ENCODE assay signal across 14 cellular contexts in genomic region chr7:117068511-117069155, GRCh38.
DNase-seq lines count a peak whose midpoint lies in the region; ATAC-seq, FAIRE-seq and TF ChIP-seq lines count a peak whose summit lies in the region.
"Had no signal": no experiment of that assay in that cellular context is flagged by ENCODE, and none has a peak within 500 bp of the region (broad histone marks: within the 10 kb centered on the region; RNA-seq: fewer than 3 reads in every experiment).

No MANE protein-coding gene starts in this region.

- intact Hi-C loops in pancreas (cut with DNase I), result loop anchor here in 1 of 3 donors (5.0 kb wide), 1 partner anchor 66 kb away; no protein-coding TSS in a partner anchor
- intact Hi-C loops in activated T-helper 1 cell treated with anti-CD3 and anti-CD28 coated beads, Interleukin-12 subunit alpha, Interleukin-12 subunit beta, Interleukin-2, Interleukin-4 antibody, amounts not matched to agents 30 ng/mL and 10 ng/mL and 1 ng/mL, durations not matched to agents 14 hours and 24 hours and 36 hours (cut with micrococcal nuclease), result no loop called here

- no peak overlapping the region for H3K27ac Mint-ChIP-seq in activated T-helper 1 cell treated with anti-CD3 and anti-CD28 coated beads, Interleukin-12 subunit alpha, Interleukin-12 subunit beta, Interleukin-2, Interleukin-4 antibody, amounts not matched to agents 30 ng/mL and 10 ng/mL and 1 ng/mL, durations not matched to agents 14 hours and 24 hours and 36 hours

- ATAC-seq in pancreas (peak; percentile 48 to 75 (median 64)), GM19395 (IDR thresholded peaks at IDR 0.05; ENCODE audit: unreplicated experiment) (no peak), HG03442 (IDR thresholded peaks at IDR 0.05; ENCODE audit: unreplicated experiment) (no peak)
- ATAC-seq: foreskin keratinocyte, left colon had no signal

- no peak for FAIRE-seq in pancreas (lab: Jason Lieb, UNC)
- FAIRE-seq: colon had no signal

- DNase-seq in DMS53 (lab: John Stamatoyannopoulos, UW) (peak; percentile 92), NCI-H1694 (lab: John Stamatoyannopoulos, UW) (peak; percentile 34), SK-N-MC (ENCODE audit: low read depth, low spot score) (no peak), pancreas (peak in 4 of 6 donors; percentile 27 to 42 (median 31)), T-helper 9 cell (no peak)
- no peak for DNase-seq in activated T-helper 1 cell treated with anti-CD3 and anti-CD28 coated beads, Interleukin-12 subunit alpha, Interleukin-12 subunit beta, Interleukin-2, Interleukin-4 antibody, amounts not matched to agents 30 ng/mL and 10 ng/mL and 1 ng/mL, durations not matched to agents 14 hours and 24 hours and 36 hours (ENCODE audit: low spot score)
- DNase-seq: DND-41, foreskin keratinocyte, left colon, RPMI8226, WERI-Rb-1 had no signal

- no peak overlapping the region for H3K4me3 Mint-ChIP-seq in activated T-helper 1 cell treated with anti-CD3 and anti-CD28 coated beads, Interleukin-12 subunit alpha, Interleukin-12 subunit beta, Interleukin-2, Interleukin-4 antibody, amounts not matched to agents 30 ng/mL and 10 ng/mL and 1 ng/mL, durations not matched to agents 14 hours and 24 hours and 36 hours

- TF ChIP-seq CTCF in pancreas (IDR thresholded peaks at IDR 0.05), result no peak

- no peaks in the 10 kb centered on the region for H3K9me3 Mint-ChIP-seq in activated T-helper 1 cell treated with anti-CD3 and anti-CD28 coated beads, Interleukin-12 subunit alpha, Interleukin-12 subunit beta, Interleukin-2, Interleukin-4 antibody, amounts not matched to agents 30 ng/mL and 10 ng/mL and 1 ng/mL, durations not matched to agents 14 hours and 24 hours and 36 hours

- no peak overlapping the region for H3K9ac ChIP-seq in SK-N-MC (ENCODE audit: insufficient read length)

- peak overlapping the region; percentile 28 for H3K4me3 ChIP-seq in SK-N-MC
- no peak overlapping the region for H3K4me3 ChIP-seq in pancreas

- no peaks in the 10 kb centered on the region for H3K27me3 ChIP-seq in pancreas
- H3K27me3 ChIP-seq: foreskin keratinocyte had no signal

- H3K36me3 Mint-ChIP-seq in activated T-helper 1 cell treated with anti-CD3 and anti-CD28 coated beads, Interleukin-12 subunit alpha, Interleukin-12 subunit beta, Interleukin-2, Interleukin-4 antibody, amounts not matched to agents 30 ng/mL and 10 ng/mL and 1 ng/mL, durations not matched to agents 14 hours and 24 hours and 36 hours (ENCODE audit: low read depth), result no peaks in the 10 kb centered on the region

- H3K4me1 Mint-ChIP-seq in activated T-helper 1 cell treated with anti-CD3 and anti-CD28 coated beads, Interleukin-12 subunit alpha, Interleukin-12 subunit beta, Interleukin-2, Interleukin-4 antibody, amounts not matched to agents 30 ng/mL and 10 ng/mL and 1 ng/mL, durations not matched to agents 14 hours and 24 hours and 36 hours (ENCODE audit: low read depth), result no peaks in the 10 kb centered on the region

- H3K27ac ChIP-seq in SK-N-MC, result no peak overlapping the region
- peak overlapping the region in 1 of 4 donors; percentile 13 for H3K27ac ChIP-seq in pancreas
- H3K27ac ChIP-seq: foreskin keratinocyte, WERI-Rb-1 had no signal

- H3K27me3 Mint-ChIP-seq in activated T-helper 1 cell treated with anti-CD3 and anti-CD28 coated beads, Interleukin-12 subunit alpha, Interleukin-12 subunit beta, Interleukin-2, Interleukin-4 antibody, amounts not matched to agents 30 ng/mL and 10 ng/mL and 1 ng/mL, durations not matched to agents 14 hours and 24 hours and 36 hours (ENCODE audit: insufficient read depth), result no peaks in the 10 kb centered on the region

- H3K36me3 ChIP-seq in SK-N-MC (ENCODE audit: insufficient read depth, low read length) (no peaks in the 10 kb centered on the region), pancreas (no peaks in the 10 kb centered on the region)
- H3K36me3 ChIP-seq: WERI-Rb-1 had no signal

- WGBS in pancreas, 2 donors, result 53 to 58% methylated on average over 5 of the region's 5 CpGs

- H3K9me3 ChIP-seq in SK-N-MC (ENCODE audit: low read depth, low read length), result no peaks in the 10 kb centered on the region
- H3K9me3 ChIP-seq in pancreas, result no peaks in the 10 kb centered on the region

- peaks cover 9 to 33% (median 30%) of the 10 kb centered on the region in 3 donors for H3K4me1 ChIP-seq in pancreas

Comparison
In these comparisons a context has a peak if more than half of its experiments do, and no peak if none do; other contexts are left out.
1. DNase-seq: peak in DMS53 (single experiment), NCI-H1694 (single experiment) and pancreas (4 of 6); none in SK-N-MC (single experiment), activated T-helper 1 cell treated with anti-CD3 and anti-CD28 coated beads, Interleukin-12 subunit alpha, Interleukin-12 subunit beta, Interleukin-2, Interleukin-4 antibody, amounts not matched to agents 30 ng/mL and 10 ng/mL and 1 ng/mL, durations not matched to agents 14 hours and 24 hours and 36 hours (single experiment) and T-helper 9 cell (single experiment).
2. ATAC-seq: peak in pancreas (4 of 4); none in GM19395 (single experiment) and HG03442 (single experiment).